Comparison of ENCODE assay signal across 8 cellular contexts in genomic region chr1:16175610-16176553, GRCh38. TPM values are rescaled to one million over a fixed set of nuclear protein-coding genes. Genes with fewer than 3 reads are reported as not detected.
A peak's percentile ranks its signal among the peaks of the same experiment; 100 is the strongest.
DNase-seq lines count a peak whose midpoint lies in the region; ATAC-seq and TF ChIP-seq lines count a peak whose summit lies in the region.

No MANE protein-coding gene starts in this region.

- TF ChIP-seq CTCF in left lung (IDR thresholded peaks at IDR 0.05), result no peak
- no peak for TF ChIP-seq CTCF in testis (IDR thresholded peaks at IDR 0.05)

- TF ChIP-seq POLR2A in testis (IDR thresholded peaks at IDR 0.05), result no peak

- H3K4me3 ChIP-seq in left lung (no peak overlapping the region), testis (no peak overlapping the region)

- intact Hi-C loops in left lung (cut with DNase I) (no loop called here), testis (cut with DNase I; ENCODE audit: low total_unique reads) (no loop called here)

- no peaks in the 10 kb centered on the region for H3K36me3 ChIP-seq in left lung
- no peaks in the 10 kb centered on the region for H3K36me3 ChIP-seq in testis (ENCODE audit: low read depth, missing control alignments)

- ATAC-seq in left lung, result peak; percentile 69
- ATAC-seq in GM21423 (IDR thresholded peaks at IDR 0.05; ENCODE audit: unreplicated experiment), result no peak
- ATAC-seq in GM21381 (IDR thresholded peaks at IDR 0.05; ENCODE audit: unreplicated experiment), result no peak

- peak overlapping the region; percentile 61 to 88 for H3K27ac ChIP-seq in left lung
- peak overlapping the region; percentile 76 to 89 for H3K27ac ChIP-seq in testis

- WGBS in testis, 2 donors, result 21 to 22% methylated on average over 15 of the region's 24 CpGs

- no peaks in the 10 kb centered on the region for H3K9me3 ChIP-seq in left lung
- no peaks in the 10 kb centered on the region for H3K9me3 ChIP-seq in testis

- DNase-seq in A172 (ENCODE audit: low spot score) (peak; percentile 73), M059J (ENCODE audit: low read depth) (peak; percentile 95), cerebellar cortex (ENCODE audit: low spot score) (peak; percentile 76), left lung (peak; percentile 87 to 90), testis (peak; percentile 92), T-helper 2 cell (no peak)

- peaks cover 29 to 48% of the 10 kb centered on the region in 2 donors for H3K4me1 ChIP-seq in left lung
- H3K4me1 ChIP-seq in testis, result peaks cover 35% of the 10 kb centered on the region

- H3K27me3 ChIP-seq in left lung, result no peaks in the 10 kb centered on the region
- no peaks in the 10 kb centered on the region for H3K27me3 ChIP-seq in testis

RNA-seq across cellular contexts. Expression of gene EPHA2, which starts 20.0 kb away (rescaled TPM):
- 54.3 and 78.1 TPM in 2 replicates for total RNA-seq in A172 (2014; rRNA removed; shearing (Covaris generic))
- 136 and 212 TPM in 2 replicates for total RNA-seq in M059J (2014; rRNA removed; shearing (Covaris generic))
- total RNA-seq in left lung (10 to 100 TPM; 36.9 to 62.6 TPM), testis (10 to 100 TPM in 1 of 2 donors, 1 to 10 TPM in 1; 5.7 to 14.1 TPM)
- 5.1 TPM for polyA plus RNA-seq in testis (ENCODE audit: insufficient read depth, low read depth, low replicate concordance)

RNA-seq across cellular contexts. Expression of gene ARHGEF19, which starts 36.6 kb away (rescaled TPM):
- 0.50 and 1.1 TPM in 2 replicates for total RNA-seq in A172 (2014; rRNA removed; shearing (Covaris generic))
- 2.8 and 3.2 TPM in 2 replicates for total RNA-seq in M059J (2014; rRNA removed; shearing (Covaris generic))
- 10 to 100 TPM; 10.4 to 13.1 TPM for total RNA-seq in left lung
- 10 to 100 TPM in 1 of 2 donors, 1 to 10 TPM in 1; 8.5 to 10.1 TPM for total RNA-seq in testis
- 6.0 TPM for polyA plus RNA-seq in testis (ENCODE audit: insufficient read depth, low read depth, low replicate concordance)

Comparison
In these comparisons a context has a peak if more than half of its experiments do, and no peak if none do; other contexts are left out.
1. DNase-seq: peak in A172 (single experiment), M059J (single experiment), cerebellar cortex (single experiment), left lung (2 of 2) and testis (single experiment); none in T-helper 2 cell (0 of 5).